In genomic region chr21:31403596-31404333, GRCh38 we compare ENCODE assay signal across 36 cellular contexts. TPM values are rescaled to one million over a fixed set of nuclear protein-coding genes. Genes with fewer than 3 reads are reported as not detected.
DNase-seq lines count a peak whose midpoint lies in the region; ATAC-seq, FAIRE-seq and TF ChIP-seq lines count a peak whose summit lies in the region.
"Had no signal": no experiment of that assay in that cellular context is flagged by ENCODE, and none has a peak within 500 bp of the region (broad histone marks: within the 10 kb centered on the region; RNA-seq: fewer than 3 reads in every experiment).

No MANE protein-coding gene starts in this region.

- no peak overlapping the region for H3K23ac ChIP-seq in H1 (ENCODE audit: insufficient read length)

- H2BK12ac ChIP-seq in H1 (ENCODE audit: low read depth, low read length): no peak overlapping the region

- no peak overlapping the region for H3K18ac ChIP-seq in H1 (ENCODE audit: extremely low read depth, low read length)

- H4K20me1 ChIP-seq in H1 (replicated peaks in 1 of 2; ENCODE audit: control insufficient read depth in 1 of 2, insufficient read depth in 2 of 2, low read length in 2 of 2): no peaks in the 10 kb centered on the region
- no peaks in the 10 kb centered on the region for H4K20me1 ChIP-seq in neural cell (ENCODE audit: insufficient read depth)

- CTCF ChIA-PET in HEK293 (lab: Yijun Ruan, JAX): interaction anchor here (0.6 to 2.1 kb wide), 5 partner anchors 12 to 971 kb away, joined by 3 to 10 read pairs (median 5); no protein-coding TSS in a partner anchor
- CTCF ChIA-PET in H1 (lab: Charles Lee; ENCODE audit: partially characterized antibody): interaction anchor here (0.7 to 1.8 kb wide), 6 partner anchors 13 to 316 kb away, joined by 3 to 6 read pairs (median 4); no protein-coding TSS in a partner anchor

- no peak overlapping the region for H3K4ac ChIP-seq in H1 (replicated peaks; ENCODE audit: insufficient read length, low read depth, low read length)

- no peaks in the 10 kb centered on the region for H3K9me2 ChIP-seq in neural cell (ENCODE audit: insufficient read depth, low read length)

- H3K4me1 ChIP-seq in HEK293 (ENCODE audit: control insufficient read depth, insufficient read depth, low read length) (peaks cover 27% of the 10 kb centered on the region), H1 (replicated peaks in 1 of 4; ENCODE audit: control insufficient read depth in 3 of 4, insufficient read depth in 4 of 4, low read length in 3 of 4) (no peaks in the 10 kb centered on the region), transverse colon (peaks cover 0 to 4% (median 0%) of the 10 kb centered on the region in 4 donors)
- H3K4me1 ChIP-seq: colonic mucosa, sigmoid colon had no signal

- TF ChIP-seq CTCF in HEK293 (tag by site-specific recombination; IDR thresholded peaks at IDR 0.05): no peak
- TF ChIP-seq CTCF in H1 (IDR thresholded peaks at IDR 0.05; ENCODE audit: control extremely low read depth in 1 of 3, insufficient read depth in 1 of 3, low read depth in 1 of 3, low read length in 3 of 3): no peak
- TF ChIP-seq CTCF in neural cell (IDR thresholded peaks at IDR 0.05; ENCODE audit: poor library complexity, severe bottlenecking): no peak
- TF ChIP-seq CTCF in transverse colon (IDR thresholded peaks at IDR 0.05): no peak

- H4K91ac ChIP-seq in H1 (replicated peaks; ENCODE audit: insufficient read length, low read length): no peak overlapping the region

- WGBS in H1 (ENCODE audit: extremely low coverage in 1 of 2, insufficient coverage in 1 of 2, insufficient read length in 1 of 2, insufficient replicate concordance in 2 of 2, low coverage in 1 of 2, low lambda C conversion rate in 2 of 2, missing lambda C conversion rate in 1 of 2), 2 experiments: 87% methylated on average over 6 of the region's 6 CpGs; no CpG with 5 or more reads in 1 of the 2 experiments
- 78 to 80% methylated on average over 6 of the region's 6 CpGs for WGBS in transverse colon (ENCODE audit: low coverage in 1 of 2), 2 donors

- no peak for ATAC-seq in left ventricle myocardium superior
- ATAC-seq: activated CD8-positive, alpha-beta memory T cell treated with anti-CD3 and anti-CD28 coated beads, Interleukin-2, amount 10 ng/mL, durations not matched to agents 7 days and 5 days; activated T-cell treated with anti-CD3 and anti-CD28 coated beads, Interleukin-2, amount 50 U/mL, for 4 hours; left cardiac atrium; Panc1 had no signal

- in situ Hi-C loops in transverse colon (cut with MboI; ENCODE audit: low pct_ligation_motif_present in 1 of 4, low pct_unique_long_range_greater_than_20kb in 1 of 4, low sequenced_read_pairs in 3 of 4): no loop called here

- POLR2A ChIA-PET in HEK293 (lab: Yijun Ruan, JAX): interaction anchor here (0.7 to 1.9 kb wide), 2 partner anchors 43 to 155 kb away, joined by 6 to 14 read pairs; no protein-coding TSS in a partner anchor
- POLR2A ChIA-PET in H1 (lab: Charles Lee; ENCODE audit: partially characterized antibody): interaction anchor here (0.6 to 0.7 kb wide), 2 partner anchors 66 to 971 kb away, joined by 3 to 4 read pairs; no protein-coding TSS in a partner anchor

- H3K36me3 ChIP-seq in HEK293 (ENCODE audit: control insufficient read depth in 2 of 2, insufficient read depth in 1 of 2, low read length in 2 of 2) (no peaks in the 10 kb centered on the region), H1 (ENCODE audit: control insufficient read depth in 2 of 4, insufficient read depth in 4 of 4, low read length in 3 of 4) (no peaks in the 10 kb centered on the region), neural cell (ENCODE audit: insufficient read depth, low read length) (no peaks in the 10 kb centered on the region), transverse colon (no peaks in the 10 kb centered on the region)
- H3K36me3 ChIP-seq: colonic mucosa, sigmoid colon had no signal

- no peak overlapping the region for H2AFZ ChIP-seq in H1 (ENCODE audit: low read length)
- no peak overlapping the region for H2AFZ ChIP-seq in neural cell (ENCODE audit: low read depth, low read length)

- H4K5ac ChIP-seq in H1 (ENCODE audit: insufficient read length, low read depth, low read length): no peak overlapping the region

- peak overlapping the region; percentile 2; the same call in 1 of the 2 replicates for H3K27ac ChIP-seq in HEK293 (ENCODE audit: extremely low read depth, low read depth, low read length)
- H3K27ac ChIP-seq in H1 (ENCODE audit: low read depth, low read length): no peak overlapping the region
- H3K27ac ChIP-seq in neural cell (ENCODE audit: low read length): peak overlapping the region; percentile 12
- H3K27ac ChIP-seq in transverse colon: no peak overlapping the region
- H3K27ac ChIP-seq: colonic mucosa, epithelial cell of prostate, sigmoid colon had no signal

- H3F3A ChIP-seq in neural cell (ENCODE audit: insufficient read depth, low read length, poor library complexity, severe bottlenecking): no peaks in the 10 kb centered on the region

- H3K9me3 ChIP-seq in HEK293 (ENCODE audit: control insufficient read depth, insufficient read depth, low read depth, low read length) (no peaks in the 10 kb centered on the region), H1 (ENCODE audit: insufficient read depth in 2 of 2, low read depth in 1 of 2, low read length in 1 of 2) (no peaks in the 10 kb centered on the region), neural cell (ENCODE audit: low read length) (no peaks in the 10 kb centered on the region), transverse colon (no peaks in the 10 kb centered on the region)
- H3K9me3 ChIP-seq: colonic mucosa, sigmoid colon had no signal

- DNase-seq in NCI-H82 (lab: John Stamatoyannopoulos, UW): peak; percentile 96
- no peak for DNase-seq in H1 (ENCODE audit: low read depth in 1 of 2, low spot score in 2 of 2)
- no peak for DNase-seq in amniotic stem cell (lab: John Stamatoyannopoulos, UW)
- DNase-seq in left ventricle myocardium superior: no peak
- no peak for DNase-seq in transverse colon
- no peak for DNase-seq in RKO (ENCODE audit: low spot score)
- DNase-seq: ACHN; activated B cell treated with CpG ODN at 0.5 μM for 24 hours; activated CD4-positive, alpha-beta T cell treated with anti-CD3 and anti-CD28 coated beads, Interleukin-2, amount 50 U/mL, for 1 hour; activated CD8-positive, alpha-beta memory T cell treated with anti-CD3 and anti-CD28 coated beads, Interleukin-2, amount 10 ng/mL, durations not matched to agents 7 days and 5 days; activated gamma-delta T cell; activated naive CD8-positive, alpha-beta T cell treated with anti-CD3 and anti-CD28 coated beads for 36 hours; activated T-cell treated with anti-CD3 and anti-CD28 coated beads, Interleukin-2, amount 50 U/mL, for 4 hours; aorta; CD8-positive, alpha-beta memory T cell; colonic mucosa; DMS 273 treated with DMSO at 0.1 percent for 48 hours; effector CD8-positive, alpha-beta T cell; hypothalamus; IMR-90; left cardiac atrium; mammary epithelial cell; MV-4-11; NCI-H1694; NCI-H2171; NCI-H69; SIG-M5; sigmoid colon; stimulated activated CD4-positive, alpha-beta T cell treated with anti-CD3 and anti-CD28 coated beads, Interleukin-4, amount 100 ng/mL, for 4 hours; trophoblast cell had no signal

- no peak overlapping the region for H2BK15ac ChIP-seq in H1 (ENCODE audit: low read length)

- H3K23me2 ChIP-seq in H1 (ENCODE audit: low read depth, low read length): no peaks in the 10 kb centered on the region

- no peak for FAIRE-seq in H1 (lab: Jason Lieb, UNC)
- FAIRE-seq: GM19239, H54 had no signal

- no peak overlapping the region for H2BK5ac ChIP-seq in H1 (ENCODE audit: low read depth, low read length)

- no peak overlapping the region for H2BK120ac ChIP-seq in H1 (replicated peaks; ENCODE audit: low read depth, low read length)

- H3K4me3 ChIP-seq in HEK293 (ENCODE audit: low read depth, low read length) (no peak overlapping the region), H1 (ENCODE audit: extremely low read depth in 1 of 4, insufficient read depth in 2 of 4, low read depth in 3 of 4, low read length in 4 of 4) (no peak overlapping the region), neural cell (ENCODE audit: low read length) (peak overlapping the region; percentile 31), transverse colon (no peak overlapping the region)
- H3K4me3 ChIP-seq: colonic mucosa, sigmoid colon had no signal

- no peak overlapping the region for H3K9ac ChIP-seq in H1 (replicated peaks in 1 of 4; ENCODE audit: extremely low read depth in 1 of 4, low read depth in 3 of 4, low read length in 3 of 4)
- H3K9ac ChIP-seq in neural cell (ENCODE audit: low read length): no peak overlapping the region

- H4K8ac ChIP-seq in H1 (ENCODE audit: extremely low read depth, insufficient read depth, low read length): no peak overlapping the region

- 0 out of 2 replicates have a peak overlapping the region, but pooled peaks have one; percentile 9 for H2AK5ac ChIP-seq in H1 (ENCODE audit: low read depth, low read length)

- H3K4me2 ChIP-seq in H1 (ENCODE audit: insufficient read depth in 1 of 2, low read depth in 2 of 2, low read length in 2 of 2) (no peak overlapping the region), neural cell (ENCODE audit: low read length) (no peak overlapping the region)

- peaks cover 0 to 3% of the 10 kb centered on the region in 2 experiments; a peak in 1 of 4 replicates for H3K79me2 ChIP-seq in H1 (ENCODE audit: control insufficient read depth in 1 of 2, insufficient read depth in 2 of 2, low read length in 2 of 2)
- no peaks in the 10 kb centered on the region for H3K79me2 ChIP-seq in neural cell (replicated peaks; ENCODE audit: insufficient read depth, low read length)

- H3K27me3 ChIP-seq in H1 (replicated peaks in 1 of 4; ENCODE audit: control insufficient read depth in 3 of 4, extremely low read depth in 1 of 4, insufficient read depth in 3 of 4, low read length in 3 of 4): no peaks in the 10 kb centered on the region
- no peaks in the 10 kb centered on the region for H3K27me3 ChIP-seq in neural cell (ENCODE audit: insufficient read depth, low read depth, low read length)
- no peaks in the 10 kb centered on the region for H3K27me3 ChIP-seq in transverse colon
- H3K27me3 ChIP-seq: colonic mucosa, sigmoid colon had no signal

- TF ChIP-seq EP300 in H1 (IDR thresholded peaks at IDR 0.05; ENCODE audit: borderline replicate concordance in 1 of 2, low read depth in 2 of 2, low read length in 2 of 2): no peak
- TF ChIP-seq EP300 in neural cell (conservative IDR thresholded peaks at IDR 0.05; ENCODE audit: poor library complexity, severe bottlenecking): no peak
- no peak for TF ChIP-seq EP300 in transverse colon (IDR thresholded peaks at IDR 0.05; ENCODE audit: low read depth)

- TF ChIP-seq RAD21 in H1 (IDR thresholded peaks at IDR 0.05 in 1 of 2, conservative IDR thresholded peaks at IDR 0.05 in 1 of 2; ENCODE audit: low read depth in 2 of 2, low read length in 2 of 2): no peak
- no peak for TF ChIP-seq RAD21 in neural cell (conservative IDR thresholded peaks at IDR 0.05)

- no peaks in the 10 kb centered on the region for H3K79me1 ChIP-seq in H1 (ENCODE audit: low read depth, low read length)

- intact Hi-C loops in left ventricle myocardium superior (cut with micrococcal nuclease) (no loop called here), transverse colon (cut with DNase I; ENCODE audit: low total_unique reads) (no loop called here)

- H3K56ac ChIP-seq in H1 (replicated peaks; ENCODE audit: insufficient read length, low read depth, low read length): no peak overlapping the region

- no peak for TF ChIP-seq POLR2A in H1 (IDR thresholded peaks at IDR 0.05; ENCODE audit: control extremely low read depth in 1 of 2, low read depth in 2 of 2, low read length in 2 of 2)
- no peak for TF ChIP-seq POLR2A in transverse colon (IDR thresholded peaks at IDR 0.05)

- no peak overlapping the region for H2BK20ac ChIP-seq in H1 (ENCODE audit: low read length)

- no peak overlapping the region for H3K14ac ChIP-seq in H1 (ENCODE audit: insufficient read length)

RNA-seq across cellular contexts. Expression of gene TIAM1, which starts 59.7 kb away (rescaled TPM):
- total RNA-seq in H1 (2021; fragmentation: NEBNext Ultra II Directional; extraction: Animal tissue kit (Norgen Biotek cat#: 25700)): 28.4 and 30.7 TPM in 2 replicates
- polyA plus RNA-seq in H1 (2011; rRNA removed): 10.1 and 11.1 TPM in 2 replicates
- polyA plus RNA-seq in H1 (2011; cell fraction: cytosol; rRNA removed): 9.9 TPM
- 26.7 TPM for polyA plus RNA-seq in H1 (2011; cell fraction: nucleus; rRNA removed)
- 12.1 to 15.7 TPM (median 13.5 TPM) in 4 replicates for polyA plus RNA-seq in H1 (2012, experiment 1 of 2)
- 0.97 TPM for polyA plus RNA-seq in H1 (2012, experiment 2 of 2)
- 12.7 TPM for polyA plus RNA-seq in H1 (2013, experiment 1 of 2)
- polyA plus RNA-seq in H1 (2013, experiment 2 of 2): 12.5 TPM
- 65.1 and 67.1 TPM in 2 replicates for polyA minus RNA-seq in H1 (2011; rRNA and poly(A)+ RNA removed)
- 26.1 TPM for polyA minus RNA-seq in H1 (2011; cell fraction: cytosol; rRNA and poly(A)+ RNA removed)
- 69.3 TPM for polyA minus RNA-seq in H1 (2011; cell fraction: nucleus; rRNA and poly(A)+ RNA removed)
- polyA plus RNA-seq in neural cell: 13.2 and 20.1 TPM in 2 replicates
- polyA minus RNA-seq in neural cell: 56.7 and 58.0 TPM in 2 replicates
- 1.8 TPM for total RNA-seq in left ventricle myocardium superior
- total RNA-seq in transverse colon: 10 to 100 TPM in 1 of 4 donors, 1 to 10 TPM in 3; 4.5 to 18.9 (median 6.5) TPM

Comparison
In these comparisons a context has a peak if more than half of its experiments do, and no peak if none do; other contexts are left out.
1. H3K27ac ChIP-seq: peak in HEK293 (single experiment) and neural cell (single experiment); none in H1 (single experiment) and transverse colon (0 of 4).